In genomic region chr5:173581408-173582197, GRCh38 we compare ENCODE assay signal across 8 cellular contexts. TPM values are rescaled to one million over a fixed set of nuclear protein-coding genes. Genes with fewer than 3 reads are reported as not detected.
DNase-seq lines count a peak whose midpoint lies in the region; ATAC-seq and TF ChIP-seq lines count a peak whose summit lies in the region.

No MANE protein-coding gene starts in this region.

- H3K4me3 ChIP-seq in dorsolateral prefrontal cortex: no peak overlapping the region

- DNase-seq in CMK (ENCODE audit: low read depth) (peak; percentile 24), dorsolateral prefrontal cortex (peak in 1 of 10 donors; percentile 58), nephron progenitor cell (peak; percentile 85)

- H3K4me1 Mint-ChIP-seq in nephron progenitor cell: peaks cover 23% of the 10 kb centered on the region

- no peaks in the 10 kb centered on the region for H3K27me3 ChIP-seq in dorsolateral prefrontal cortex

- H3K9me3 Mint-ChIP-seq in nephron progenitor cell: peaks cover 46% of the 10 kb centered on the region

- no peak overlapping the region for H3K27ac Mint-ChIP-seq in nephron progenitor cell

- TF ChIP-seq CTCF in VCaP (conservative IDR thresholded peaks at IDR 0.05): peak; percentile 55
- peak; percentile 35 to 83 (median 65) for TF ChIP-seq CTCF in dorsolateral prefrontal cortex (IDR thresholded peaks at IDR 0.05 in 54 of 56, conservative IDR thresholded peaks at IDR 0.05 in 2 of 56; ENCODE audit: low read depth in 1 of 56, partially characterized antibody in 56 of 56)
- TF ChIP-seq CTCF in nephron progenitor cell (IDR thresholded peaks at IDR 0.05): peak; percentile 85

- H3K27ac ChIP-seq in VCaP (no peak overlapping the region), dorsolateral prefrontal cortex (no peak overlapping the region)

- H3K27me3 Mint-ChIP-seq in nephron progenitor cell (ENCODE audit: low read depth, poor library complexity): peaks cover 8% of the 10 kb centered on the region

- intact Hi-C loops in dorsolateral prefrontal cortex (cut with DNase I): no loop called here

- no peak overlapping the region for H3K4me3 Mint-ChIP-seq in nephron progenitor cell

- peaks cover 23% of the 10 kb centered on the region for H3K36me3 Mint-ChIP-seq in nephron progenitor cell (ENCODE audit: low read depth)

- ATAC-seq in HG02798 (IDR thresholded peaks at IDR 0.05; ENCODE audit: poor library complexity, unreplicated experiment) (peak; percentile 49), HG03135 (IDR thresholded peaks at IDR 0.05; ENCODE audit: unreplicated experiment) (no peak), GM18907 (IDR thresholded peaks at IDR 0.05; ENCODE audit: unreplicated experiment) (no peak), GM19397 (IDR thresholded peaks at IDR 0.05; ENCODE audit: unreplicated experiment) (no peak)

RNA-seq across cellular contexts. Expression of gene BOD1, which starts 34.8 kb away (rescaled TPM):
- 10 to 100 TPM; 30.1 to 53.8 (median 41.6) TPM for total RNA-seq in dorsolateral prefrontal cortex
